Comparison of ENCODE assay signal across 1 cellular context in genomic region chr19:4234142-4234861, GRCh38.
TF ChIP-seq lines count a peak whose summit lies in the region.

No MANE protein-coding gene starts in this region.

TF ChIP-seq in HepG2, 621 proteins besides CTCF, POLR2A, EP300 and RAD21 (continued from another document and continues in another):
- TF ChIP-seq ZNF512B (CRISPR knock-in tag; IDR thresholded peaks at IDR 0.05; ENCODE audit: borderline replicate concordance) (no peak), ZNF597 (CRISPR knock-in tag; IDR thresholded peaks at IDR 0.05) (no peak), CCDC6 (CRISPR knock-in tag; IDR thresholded peaks at IDR 0.05) (no peak), ZNF543 (CRISPR knock-in tag; IDR thresholded peaks at IDR 0.05) (no peak), ARID5B (CRISPR knock-in tag; IDR thresholded peaks at IDR 0.05) (peak; percentile 39; the same call in 1 of the 2 replicates), ZNF773 (CRISPR knock-in tag; IDR thresholded peaks at IDR 0.05; ENCODE audit: borderline replicate concordance) (no peak), GPBP1L1 (CRISPR knock-in tag; IDR thresholded peaks at IDR 0.05) (no peak), RFXANK (CRISPR knock-in tag; IDR thresholded peaks at IDR 0.05) (no peak), ZNF34 (CRISPR knock-in tag; IDR thresholded peaks at IDR 0.05; ENCODE audit: borderline replicate concordance) (no peak), TFAP4 (IDR thresholded peaks at IDR 0.05; ENCODE audit: borderline replicate concordance, low read depth) (no peak), ATF2 (CRISPR knock-in tag; IDR thresholded peaks at IDR 0.05) (no peak), RXRA (CRISPR knock-in tag; IDR thresholded peaks at IDR 0.05) (peak; percentile 89; the same call in 1 of the 2 replicates), ZNF746 (CRISPR knock-in tag; IDR thresholded peaks at IDR 0.05) (0 out of 2 replicates have a peak, but pooled peaks have one; percentile 9), SMYD3 (CRISPR knock-in tag; IDR thresholded peaks at IDR 0.05) (no peak), THRA (CRISPR knock-in tag; IDR thresholded peaks at IDR 0.05; ENCODE audit: borderline replicate concordance) (peak; percentile 98), MAZ (IDR thresholded peaks at IDR 0.05; ENCODE audit: borderline replicate concordance, low read depth, low read length) (no peak), MAZ (CRISPR knock-in tag; IDR thresholded peaks at IDR 0.05; ENCODE audit: low read depth) (no peak; the same call in 1 of the 2 replicates), POLR2G (IDR thresholded peaks at IDR 0.05; ENCODE audit: low read depth, low read length) (no peak), ZNF160 (CRISPR knock-in tag; IDR thresholded peaks at IDR 0.05) (no peak), NR3C1 (CRISPR knock-in tag; IDR thresholded peaks at IDR 0.05) (no peak), SP4 (CRISPR knock-in tag; IDR thresholded peaks at IDR 0.05) (no peak), ZNF331 (CRISPR knock-in tag; IDR thresholded peaks at IDR 0.05) (no peak), SUZ12 (IDR thresholded peaks at IDR 0.05; ENCODE audit: low read depth, low read length) (no peak), LCORL (IDR thresholded peaks at IDR 0.05) (no peak), LCORL (CRISPR knock-in tag; IDR thresholded peaks at IDR 0.05) (peak; percentile 74), KLF15 (CRISPR knock-in tag; IDR thresholded peaks at IDR 0.05; ENCODE audit: borderline replicate concordance) (no peak), ZMAT3 (CRISPR knock-in tag; conservative IDR thresholded peaks at IDR 0.05) (peak; percentile 35; the same call in 1 of the 2 replicates), ATF1 (CRISPR knock-in tag; IDR thresholded peaks at IDR 0.05) (no peak), CBX2 (IDR thresholded peaks at IDR 0.05; ENCODE audit: low read depth, low read length) (no peak), CBX2 (CRISPR knock-in tag; IDR thresholded peaks at IDR 0.05; ENCODE audit: low read depth) (no peak), FOXP1 (IDR thresholded peaks at IDR 0.05) (0 out of 2 replicates have a peak, but pooled peaks have one; percentile 31), FOXP1 (CRISPR knock-in tag; IDR thresholded peaks at IDR 0.05) (peak; percentile 88), ELF1 (CRISPR knock-in tag; IDR thresholded peaks at IDR 0.05) (peak; percentile 41; the same call in 1 of the 2 replicates), ZSCAN31 (CRISPR knock-in tag; IDR thresholded peaks at IDR 0.05; ENCODE audit: low read depth) (no peak), DRAP1 (CRISPR knock-in tag; IDR thresholded peaks at IDR 0.05) (no peak), POGZ (CRISPR knock-in tag; IDR thresholded peaks at IDR 0.05) (no peak), ZKSCAN1 (IDR thresholded peaks at IDR 0.05; ENCODE audit: low read length) (no peak), CEBPB (IDR thresholded peaks at IDR 0.05; ENCODE audit: borderline replicate concordance, low read depth, low read length) (no peak), MLXIP (CRISPR knock-in tag; IDR thresholded peaks at IDR 0.05; ENCODE audit: borderline replicate concordance) (no peak)
